21 cellular contexts compared by ENCODE assay signal in genomic region chr5:104987074-104987473, GRCh38.
"Had no signal": no experiment of that assay in that cellular context is flagged by ENCODE, and none has a peak within 500 bp of the region (broad histone marks: within the 10 kb centered on the region; RNA-seq: fewer than 3 reads in every experiment).

No MANE protein-coding gene starts in this region.

- H3K4me3 ChIP-seq: MG63 had no signal

- H3K27me3 ChIP-seq: MG63 had no signal

- ATAC-seq: Panc1, PC-3 had no signal

- DNase-seq: Karpas-422, KG1, MG63, NCI-H1092, NCI-H1105 treated with DMSO at 0.1 percent for 48 hours, NCI-H1417 treated with DMSO at 0.1 percent for 48 hours, NCI-H146, NCI-H1694 treated with DMSO at 0.1 percent for 48 hours, NCI-H1930, NCI-H2081, NCI-H2107, NCI-H226, NCI-H446, NCI-H510A, NCI-H524 treated with DMSO at 0.1 percent for 48 hours, NCI-H774, SHP77, SK-N-SH had no signal

- H3K9ac ChIP-seq: SK-N-SH had no signal

- H3K9me3 ChIP-seq: SK-N-SH had no signal

- H3K4me2 ChIP-seq: SK-N-SH had no signal

- H3K36me3 ChIP-seq: MG63 had no signal

- H3K27ac ChIP-seq: RWPE1 had no signal
